ENCODE assay signal across 8 cellular contexts in genomic region chr1:175023043-175023921, GRCh38. TPM values are rescaled to one million over a fixed set of nuclear protein-coding genes. Genes with fewer than 3 reads are reported as not detected.
DNase-seq lines count a peak whose midpoint lies in the region; ATAC-seq and TF ChIP-seq lines count a peak whose summit lies in the region.

MRPS14 (minus strand) TSS chr1:175023425; CDS start chr1:175023408, 17 bp downstream.

- H3K36me3 ChIP-seq in PC-3 (ENCODE audit: low read depth, low read length) = no peaks in the 10 kb centered on the region

- H3K9me2 ChIP-seq in PC-3 (replicated peaks; ENCODE audit: low read length) = no peaks in the 10 kb centered on the region

- peak within 1 kb of the TSS; percentile 45; the same call in 1 of the 2 replicates for H3K27ac ChIP-seq in PC-3 (ENCODE audit: low read length)

- CTCF ChIA-PET in PC-3 (lab: Charles Lee) = interaction anchor here (0.6 to 1.2 kb wide), 2 partner anchors 24 to 102 kb away, joined by 4 to 7 read pairs; no protein-coding TSS in a partner anchor

- ATAC-seq in GM21576 (IDR thresholded peaks at IDR 0.05; ENCODE audit: unreplicated experiment) (peak; percentile 87), PC-3 (peak; percentile 96)

- TF ChIP-seq EP300 in Ishikawa (IDR thresholded peaks at IDR 0.05; ENCODE audit: borderline replicate concordance) = no peak

- DNase-seq in DMS153 (lab: John Stamatoyannopoulos, UW) (peak; percentile 99), PC-3 (peak; percentile 94), activated T-cell treated with anti-CD3 and anti-CD28 coated beads for 48 hours (ENCODE audit: low read depth) (peak; percentile 98), epithelial cell of proximal tubule (ENCODE audit: low read depth) (peak; percentile 91), mucosa of gallbladder (ENCODE audit: low spot score) (peak; percentile 99)
- DNase-seq in stimulated activated CD8-positive, alpha-beta memory T cell treated with anti-CD3 and anti-CD28 coated beads, Interleukin-4, amount 100 ng/mL, for 4 hours (ENCODE audit: low read depth in 2 of 2, low spot score in 1 of 2) = peak; percentile 95 to 96

- H4K20me1 ChIP-seq in PC-3 (ENCODE audit: low read length) = no peaks in the 10 kb centered on the region

- H3K79me2 ChIP-seq in PC-3 (ENCODE audit: low read length) = peaks cover 25% of the 10 kb centered on the region

- TF ChIP-seq CTCF in PC-3 (conservative IDR thresholded peaks at IDR 0.05; ENCODE audit: low read depth, low read length) (no peak), epithelial cell of proximal tubule (conservative IDR thresholded peaks at IDR 0.05; ENCODE audit: low read depth, low read length) (no peak)

- TSS peak; percentile 88 for BruUV-seq in PC-3 (replicated peaks; lab: Mats Ljungman, UMichigan)

- H3K27me3 ChIP-seq in PC-3 (ENCODE audit: low read length) = no peaks in the 10 kb centered on the region

- H3K9ac ChIP-seq in PC-3 (ENCODE audit: low read length) = peak within 1 kb of the TSS; percentile 93

- no peak for TF ChIP-seq RAD21 in Ishikawa (IDR thresholded peaks at IDR 0.05; ENCODE audit: low read depth)

- no peaks in the 10 kb centered on the region for H3F3A ChIP-seq in PC-3 (ENCODE audit: low read length, unreplicated experiment)

- H3K4me3 ChIP-seq in PC-3 (ENCODE audit: low read length) (peak within 1 kb of the TSS; percentile 97), epithelial cell of proximal tubule (ENCODE audit: low read depth, low read length) (peak within 1 kb of the TSS; percentile 59)

- no peaks in the 10 kb centered on the region for H3K4me1 ChIP-seq in PC-3 (ENCODE audit: insufficient read depth, low read length)

- H3K4me2 ChIP-seq in PC-3 (ENCODE audit: low read length) = peak within 1 kb of the TSS; percentile 81

- peak within 1 kb of the TSS; percentile 100 for H2AFZ ChIP-seq in PC-3 (ENCODE audit: low read length)

- H3K9me3 ChIP-seq in PC-3 (ENCODE audit: low read length) = no peaks in the 10 kb centered on the region

- intact Hi-C loops in PC-3 (cut with micrococcal nuclease) = loop anchor here (1.0 kb wide), 1 partner anchor 24 kb away; the partner anchor contains the start of gene CACYBP

- POLR2A ChIA-PET in PC-3 (lab: Charles Lee; ENCODE audit: unreplicated experiment) = interaction anchor here (0.6 to 0.9 kb wide), 6 partner anchors 29 to 938 kb away, joined by 3 to 4 read pairs (median 4); no protein-coding TSS in a partner anchor

TF ChIP-seq in Ishikawa, 13 proteins besides CTCF, POLR2A, EP300 and RAD21:
- TF ChIP-seq ZBTB7A (IDR thresholded peaks at IDR 0.05; ENCODE audit: low read depth) (no peak), FOXM1 (IDR thresholded peaks at IDR 0.05; ENCODE audit: borderline replicate concordance, low read depth) (no peak), NFIC (IDR thresholded peaks at IDR 0.05) (no peak; the same call in 1 of the 2 replicates), TAF1 (IDR thresholded peaks at IDR 0.05; ENCODE audit: low read depth) (peak; percentile 93), TEAD4 (IDR thresholded peaks at IDR 0.05) (peak; percentile 59), USF1 (IDR thresholded peaks at IDR 0.05) (no peak), MAX (IDR thresholded peaks at IDR 0.05) (peak; percentile 57), TCF12 (IDR thresholded peaks at IDR 0.05; ENCODE audit: low read depth) (peak; percentile 74), CEBPB (IDR thresholded peaks at IDR 0.05) (no peak), REST (IDR thresholded peaks at IDR 0.05; ENCODE audit: low read depth) (no peak), CREB1 (IDR thresholded peaks at IDR 0.05; ENCODE audit: low read depth) (peak; percentile 54; the same call in 1 of the 2 replicates), EGR1 (IDR thresholded peaks at IDR 0.05) (no peak; the same call in 1 of the 2 replicates), YY1 (IDR thresholded peaks at IDR 0.05; ENCODE audit: low read depth) (peak; percentile 98)

RNA-seq across cellular contexts. Expression of gene MRPS14, which starts in this region (rescaled TPM):
- total RNA-seq in PC-3 (2014; rRNA removed) (18.8 and 21.8 TPM in 2 replicates), epithelial cell of proximal tubule (16.7 and 18.3 TPM in 2 replicates), mucosa of gallbladder (35.5 TPM)

Comparison
In these comparisons a context has a peak if more than half of its experiments do, and no peak if none do; other contexts are left out.
1. Peak in every context shown above with its lines: DNase-seq, ATAC-seq, H3K4me3 ChIP-seq and H3K27ac ChIP-seq.